ENCODE assay signal across 17 cellular contexts in the genomic region with DNA sequence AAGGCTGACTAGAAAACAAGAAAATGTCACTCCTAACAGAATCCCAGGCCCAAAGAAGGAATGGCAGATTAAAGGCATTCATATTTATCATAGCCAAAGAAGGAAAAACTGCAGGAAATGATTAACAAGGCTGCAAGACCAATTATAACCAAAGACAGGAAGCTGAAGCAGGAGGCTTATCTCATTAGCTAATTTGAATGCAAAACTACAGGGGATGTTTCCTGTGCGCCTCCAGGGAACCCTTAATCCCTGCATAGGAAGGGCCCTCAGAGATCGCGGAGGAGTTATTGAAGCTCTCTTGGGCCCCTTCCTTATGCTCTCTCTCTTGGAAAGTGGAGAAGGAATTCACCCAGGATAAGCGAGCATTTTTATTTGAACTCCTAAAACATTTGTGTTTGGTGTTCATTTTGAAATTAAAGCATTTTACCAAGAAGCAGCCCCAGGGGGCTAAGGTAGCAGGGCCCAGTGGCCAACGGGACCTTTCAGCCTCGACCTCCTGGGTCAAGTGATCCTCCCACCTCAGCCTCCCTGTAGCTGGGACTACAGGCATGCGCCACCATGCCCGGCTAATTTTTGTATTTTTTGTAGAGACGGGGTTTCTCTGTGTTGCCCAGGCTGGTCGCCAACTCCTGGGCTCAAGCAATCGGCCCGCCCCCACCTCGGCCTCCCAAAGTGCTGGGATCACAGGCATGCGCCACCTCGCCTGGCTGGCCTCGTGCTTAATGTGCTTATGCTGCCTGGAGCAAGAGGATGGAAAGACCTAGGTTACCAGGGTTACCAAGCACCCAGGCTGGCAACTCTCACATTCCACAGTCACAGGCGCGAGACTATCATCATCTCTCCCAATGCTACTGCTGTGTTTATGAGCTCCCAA. TPM values are rescaled to one million over a fixed set of nuclear protein-coding genes. Genes with fewer than 3 reads are reported as not detected.
DNase-seq lines count a peak whose midpoint lies in the region; TF ChIP-seq lines count a peak whose summit lies in the region.
"Had no signal": no experiment of that assay in that cellular context is flagged by ENCODE, and none has a peak within 500 bp of the region (broad histone marks: within the 10 kb centered on the region; RNA-seq: fewer than 3 reads in every experiment).

No MANE protein-coding gene starts in this region.

- H3K79me1 ChIP-seq in mesenchymal stem cell (replicated peaks; ENCODE audit: low read length, poor library complexity, severe bottlenecking): no peaks in the 10 kb centered on the region

- peaks cover 0 to 9% (median 0%) of the 10 kb centered on the region in 5 experiments for H3K9me3 Mint-ChIP-seq in brain
- H3K9me3 Mint-ChIP-seq: central memory CD8-positive, alpha-beta T cell; immature natural killer cell; naive thymus-derived CD4-positive, alpha-beta T cell had no signal

- H2BK120ac ChIP-seq in mesenchymal stem cell (ENCODE audit: low read depth, low read length): no peak overlapping the region

- H3K9me3 ChIP-seq in Karpas-422 (ENCODE audit: low read length) (no peaks in the 10 kb centered on the region), mesenchymal stem cell (ENCODE audit: control insufficient read depth, low read length) (no peaks in the 10 kb centered on the region)
- H3K9me3 ChIP-seq: thoracic aorta had no signal

- H3K36me3 ChIP-seq in Karpas-422 (ENCODE audit: insufficient read depth, low read length): no peaks in the 10 kb centered on the region
- no peaks in the 10 kb centered on the region for H3K36me3 ChIP-seq in mesenchymal stem cell (ENCODE audit: control insufficient read depth in 1 of 2, insufficient read depth in 2 of 2, low read depth in 1 of 2, low read length in 2 of 2)
- H3K36me3 ChIP-seq: thoracic aorta had no signal

- H2BK5ac ChIP-seq in mesenchymal stem cell (ENCODE audit: low read depth, low read length, poor library complexity, severe bottlenecking): no peak overlapping the region

- H3K36me3 Mint-ChIP-seq in brain: no peaks in the 10 kb centered on the region
- H3K36me3 Mint-ChIP-seq: CD4-positive, alpha-beta memory T cell; immature natural killer cell; naive thymus-derived CD4-positive, alpha-beta T cell had no signal

- no peak overlapping the region for H3K18ac ChIP-seq in mesenchymal stem cell (ENCODE audit: low read depth in 1 of 2, low read length in 2 of 2)

- peak overlapping the region; percentile 54 for H2BK15ac ChIP-seq in mesenchymal stem cell (ENCODE audit: low read depth, poor library complexity, severe bottlenecking)

- H3K23ac ChIP-seq in mesenchymal stem cell (ENCODE audit: low read length in 2 of 2): no peak overlapping the region

- WGBS in mesenchymal stem cell: 76% methylated on average over 16 of the region's 18 CpGs

- peaks cover 10% of the 10 kb centered on the region for H3K4me1 Mint-ChIP-seq in brain
- H3K4me1 Mint-ChIP-seq: central memory CD8-positive, alpha-beta T cell; immature natural killer cell had no signal

- no peak overlapping the region for H3K9ac ChIP-seq in Karpas-422 (ENCODE audit: low read length)
- H3K9ac ChIP-seq in mesenchymal stem cell (ENCODE audit: low read length): no peak overlapping the region

- H3K4ac ChIP-seq in mesenchymal stem cell (ENCODE audit: low read depth in 1 of 2, low read length in 2 of 2): no peak overlapping the region

- no peaks in the 10 kb centered on the region for H3K9me2 ChIP-seq in Karpas-422 (replicated peaks; ENCODE audit: insufficient read depth, low read length)

- H3K4me3 ChIP-seq in Karpas-422 (ENCODE audit: low read length) (no peak overlapping the region), mesenchymal stem cell (ENCODE audit: insufficient read depth in 1 of 2, low read depth in 1 of 2, low read length in 2 of 2) (no peak overlapping the region)
- H3K4me3 ChIP-seq: thoracic aorta had no signal

- peak overlapping the region; percentile 38 for H4K8ac ChIP-seq in mesenchymal stem cell (ENCODE audit: low read length)

- TF ChIP-seq CTCF in brain (conservative IDR thresholded peaks at IDR 0.05): no peak

- no peak overlapping the region for H3K4me3 Mint-ChIP-seq in brain
- H3K4me3 Mint-ChIP-seq: activated naive CD4-positive, alpha-beta T cell treated with anti-CD3 and anti-CD28 coated beads for 36 hours; central memory CD8-positive, alpha-beta T cell; immature natural killer cell; naive thymus-derived CD4-positive, alpha-beta T cell; T-helper 17 cell had no signal

- H3K4me1 ChIP-seq in Karpas-422 (ENCODE audit: low read length): peaks cover 8% of the 10 kb centered on the region
- peaks cover 16% of the 10 kb centered on the region for H3K4me1 ChIP-seq in mesenchymal stem cell (ENCODE audit: control insufficient read depth, insufficient read depth, low read depth, low read length)

- no peaks in the 10 kb centered on the region for H3K79me2 ChIP-seq in Karpas-422 (ENCODE audit: low read length)

- H3K27me3 ChIP-seq in Karpas-422 (ENCODE audit: low read length) (no peaks in the 10 kb centered on the region), mesenchymal stem cell (ENCODE audit: control insufficient read depth in 1 of 2, insufficient read depth in 1 of 2, low read length in 2 of 2) (peaks cover 0 to 3% of the 10 kb centered on the region in 2 experiments)

- no peak overlapping the region for H3K14ac ChIP-seq in mesenchymal stem cell (ENCODE audit: low read length in 2 of 2)

- H3K27me3 Mint-ChIP-seq in brain: peaks cover 4% of the 10 kb centered on the region
- H3K27me3 Mint-ChIP-seq: central memory CD8-positive, alpha-beta T cell had no signal

- peak; percentile 83 for DNase-seq in ELF-1 (ENCODE audit: low read depth, low spot score)
- no peak for DNase-seq in Karpas-422
- DNase-seq in mesenchymal stem cell: no peak
- DNase-seq in DMS153 (lab: John Stamatoyannopoulos, UW): no peak
- no peak for DNase-seq in EL
- no peak for DNase-seq in SHP77 treated with DMSO at 0.1 percent for 48 hours (lab: John Stamatoyannopoulos, UW)
- DNase-seq in DMS79 (lab: John Stamatoyannopoulos, UW): no peak
- DNase-seq: activated naive CD4-positive, alpha-beta T cell treated with anti-CD3 and anti-CD28 coated beads for 36 hours; CD4-positive, alpha-beta memory T cell; immature natural killer cell; naive thymus-derived CD4-positive, alpha-beta T cell; NCI-H2029 treated with DMSO at 0.1 percent for 48 hours; OCI-M1; T-helper 17 cell had no signal

- no peak overlapping the region for H2BK12ac ChIP-seq in mesenchymal stem cell (ENCODE audit: low read length in 2 of 2)

- H4K20me1 ChIP-seq in Karpas-422 (ENCODE audit: insufficient read depth, low read depth, low read length): no peaks in the 10 kb centered on the region

- no peak overlapping the region for H2AK5ac ChIP-seq in mesenchymal stem cell (ENCODE audit: low read length, severe bottlenecking)

- H4K91ac ChIP-seq in mesenchymal stem cell (ENCODE audit: low read length): no peak overlapping the region

- peak overlapping the region in 4 of 5 experiments; percentile 40 to 72 (median 62) for H3K27ac Mint-ChIP-seq in brain
- H3K27ac Mint-ChIP-seq: activated naive CD4-positive, alpha-beta T cell treated with anti-CD3 and anti-CD28 coated beads for 36 hours; CD4-positive, alpha-beta memory T cell; immature natural killer cell; naive thymus-derived CD4-positive, alpha-beta T cell; T-helper 17 cell had no signal

- no peak overlapping the region for H3K27ac ChIP-seq in Karpas-422 (ENCODE audit: low read length)
- peak overlapping the region; percentile 7 for H3K27ac ChIP-seq in mesenchymal stem cell (ENCODE audit: low read length, poor library complexity, severe bottlenecking)
- H3K27ac ChIP-seq: thoracic aorta had no signal

- peak overlapping the region; percentile 39 for H3K4me2 ChIP-seq in Karpas-422 (ENCODE audit: low read depth, low read length, poor library complexity, severe bottlenecking)
- no peak overlapping the region for H3K4me2 ChIP-seq in mesenchymal stem cell (ENCODE audit: low read length, poor library complexity, severe bottlenecking)

- H2AFZ ChIP-seq in Karpas-422 (ENCODE audit: low read length): no peak overlapping the region
- no peak overlapping the region for H2AFZ ChIP-seq in mesenchymal stem cell (ENCODE audit: low read depth, low read length)

RNA-seq across cellular contexts. Expression of gene PROSER2, which starts 24.1 kb away (rescaled TPM):
- total RNA-seq in Karpas-422 (2014; rRNA removed; shearing (Covaris generic); ENCODE audit: low replicate concordance): not detected in 2 replicates
- 0.63 TPM for polyA plus RNA-seq in brain (ENCODE audit: insufficient read depth, low read depth, low replicate concordance)
- polyA plus RNA-seq in mesenchymal stem cell (2013, experiment 1 of 2): 1.7 TPM
- polyA plus RNA-seq in mesenchymal stem cell (2013, experiment 2 of 2): 2.0 TPM

RNA-seq across cellular contexts. Expression of gene ECHDC3, which starts 56.9 kb away (rescaled TPM):
- not detected in 2 replicates for total RNA-seq in Karpas-422 (2014; rRNA removed; shearing (Covaris generic); ENCODE audit: low replicate concordance)
- 19.5 TPM for polyA plus RNA-seq in brain (ENCODE audit: insufficient read depth, low read depth, low replicate concordance)
- polyA plus RNA-seq in mesenchymal stem cell (2013, experiment 1 of 2): 2.7 TPM
- polyA plus RNA-seq in mesenchymal stem cell (2013, experiment 2 of 2): 2.6 TPM
